ENCODE assay signal across 8 cellular contexts in the genomic region with DNA sequence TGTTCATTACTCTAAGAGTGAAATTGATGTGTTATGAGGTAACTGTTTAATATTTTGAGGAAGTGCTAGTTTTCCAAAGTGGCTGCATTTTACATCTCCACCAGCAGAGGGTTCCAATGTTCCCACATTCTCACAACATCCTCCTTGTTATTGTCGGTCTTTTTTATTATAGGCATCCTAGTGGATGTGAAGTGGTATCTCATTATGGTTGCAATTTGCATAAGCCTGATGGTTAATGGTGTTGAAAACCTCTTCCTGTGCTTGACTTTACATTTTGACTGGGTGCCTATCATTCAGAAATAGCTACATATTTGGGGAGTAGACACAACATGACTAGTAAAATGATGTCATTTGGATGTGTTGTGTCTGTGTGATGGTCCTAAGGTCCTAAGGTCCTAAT.
DNase-seq lines count a peak whose midpoint lies in the region; ATAC-seq and TF ChIP-seq lines count a peak whose summit lies in the region.

No MANE protein-coding gene starts in this region.

- DNase-seq in AG09319 (ENCODE audit: extremely low read depth, low read depth) (no peak), NCI-H1417 (lab: John Stamatoyannopoulos, UW) (peak; percentile 28 to 60 (median 33)), WTC11 (ENCODE audit: low spot score) (peak; percentile 19), left kidney (ENCODE audit: low read depth, low spot score) (peak; percentile 37)
- DNase-seq in activated naive CD4-positive, alpha-beta T cell treated with anti-CD3 and anti-CD28 coated beads, Interleukin-2, amount 50 U/mL, for 16 hours = no peak

- CTCF ChIA-PET in WTC11 (lab: Charles Lee) = interaction anchor here (0.7 to 1.5 kb wide), 4 partner anchors 34 to 569 kb away, joined by 3 to 4 read pairs (median 3); no protein-coding TSS in a partner anchor

- H3K36me3 Mint-ChIP-seq in WTC11 = no peaks in the 10 kb centered on the region

- H3K4me3 Mint-ChIP-seq in WTC11 = no peak overlapping the region

- H3K9me3 Mint-ChIP-seq in WTC11 = peaks cover 4% of the 10 kb centered on the region; the same call in 1 of the 2 replicates

- H3K27ac Mint-ChIP-seq in WTC11 = no peak overlapping the region

- peak; percentile 65 for TF ChIP-seq CTCF in AG09319 (IDR thresholded peaks at IDR 0.05; ENCODE audit: low read depth, low read length)
- peak; percentile 56 for TF ChIP-seq CTCF in WTC11 (IDR thresholded peaks at IDR 0.05)

- no peaks in the 10 kb centered on the region for H3K27me3 Mint-ChIP-seq in WTC11 (ENCODE audit: low read depth)

- ATAC-seq in GM18499 (IDR thresholded peaks at IDR 0.05; ENCODE audit: insufficient read depth, unreplicated experiment) (peak; percentile 85), HG02840 (IDR thresholded peaks at IDR 0.05; ENCODE audit: low FRiP score, unreplicated experiment) (peak; percentile 71), WTC11 (peak; percentile 72), HG03108 (IDR thresholded peaks at IDR 0.05; ENCODE audit: unreplicated experiment) (no peak)

- POLR2A ChIA-PET in WTC11 (lab: Charles Lee) = no interaction called here

- H3K4me1 Mint-ChIP-seq in WTC11 = peaks cover 12% of the 10 kb centered on the region

TF ChIP-seq in WTC11, 78 proteins besides CTCF, POLR2A, EP300 and RAD21 (continues in another document):
- TF ChIP-seq, protein P1, sequence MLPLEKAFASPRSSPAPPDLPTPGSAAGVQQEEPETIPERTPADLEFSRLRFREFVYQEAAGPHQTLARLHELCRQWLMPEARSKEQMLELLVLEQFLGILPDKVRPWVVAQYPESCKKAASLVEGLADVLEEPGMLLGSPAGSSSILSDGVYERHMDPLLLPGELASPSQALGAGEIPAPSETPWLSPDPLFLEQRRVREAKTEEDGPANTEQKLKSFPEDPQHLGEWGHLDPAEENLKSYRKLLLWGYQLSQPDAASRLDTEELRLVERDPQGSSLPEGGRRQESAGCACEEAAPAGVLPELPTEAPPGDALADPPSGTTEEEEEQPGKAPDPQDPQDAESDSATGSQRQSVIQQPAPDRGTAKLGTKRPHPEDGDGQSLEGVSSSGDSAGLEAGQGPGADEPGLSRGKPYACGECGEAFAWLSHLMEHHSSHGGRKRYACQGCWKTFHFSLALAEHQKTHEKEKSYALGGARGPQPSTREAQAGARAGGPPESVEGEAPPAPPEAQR (CRISPR knock-in tag; IDR thresholded peaks at IDR 0.05) = no peak
- TF ChIP-seq, protein P2, sequence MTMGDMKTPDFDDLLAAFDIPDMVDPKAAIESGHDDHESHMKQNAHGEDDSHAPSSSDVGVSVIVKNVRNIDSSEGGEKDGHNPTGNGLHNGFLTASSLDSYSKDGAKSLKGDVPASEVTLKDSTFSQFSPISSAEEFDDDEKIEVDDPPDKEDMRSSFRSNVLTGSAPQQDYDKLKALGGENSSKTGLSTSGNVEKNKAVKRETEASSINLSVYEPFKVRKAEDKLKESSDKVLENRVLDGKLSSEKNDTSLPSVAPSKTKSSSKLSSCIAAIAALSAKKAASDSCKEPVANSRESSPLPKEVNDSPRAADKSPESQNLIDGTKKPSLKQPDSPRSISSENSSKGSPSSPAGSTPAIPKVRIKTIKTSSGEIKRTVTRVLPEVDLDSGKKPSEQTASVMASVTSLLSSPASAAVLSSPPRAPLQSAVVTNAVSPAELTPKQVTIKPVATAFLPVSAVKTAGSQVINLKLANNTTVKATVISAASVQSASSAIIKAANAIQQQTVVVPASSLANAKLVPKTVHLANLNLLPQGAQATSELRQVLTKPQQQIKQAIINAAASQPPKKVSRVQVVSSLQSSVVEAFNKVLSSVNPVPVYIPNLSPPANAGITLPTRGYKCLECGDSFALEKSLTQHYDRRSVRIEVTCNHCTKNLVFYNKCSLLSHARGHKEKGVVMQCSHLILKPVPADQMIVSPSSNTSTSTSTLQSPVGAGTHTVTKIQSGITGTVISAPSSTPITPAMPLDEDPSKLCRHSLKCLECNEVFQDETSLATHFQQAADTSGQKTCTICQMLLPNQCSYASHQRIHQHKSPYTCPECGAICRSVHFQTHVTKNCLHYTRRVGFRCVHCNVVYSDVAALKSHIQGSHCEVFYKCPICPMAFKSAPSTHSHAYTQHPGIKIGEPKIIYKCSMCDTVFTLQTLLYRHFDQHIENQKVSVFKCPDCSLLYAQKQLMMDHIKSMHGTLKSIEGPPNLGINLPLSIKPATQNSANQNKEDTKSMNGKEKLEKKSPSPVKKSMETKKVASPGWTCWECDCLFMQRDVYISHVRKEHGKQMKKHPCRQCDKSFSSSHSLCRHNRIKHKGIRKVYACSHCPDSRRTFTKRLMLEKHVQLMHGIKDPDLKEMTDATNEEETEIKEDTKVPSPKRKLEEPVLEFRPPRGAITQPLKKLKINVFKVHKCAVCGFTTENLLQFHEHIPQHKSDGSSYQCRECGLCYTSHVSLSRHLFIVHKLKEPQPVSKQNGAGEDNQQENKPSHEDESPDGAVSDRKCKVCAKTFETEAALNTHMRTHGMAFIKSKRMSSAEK (CRISPR knock-in tag; IDR thresholded peaks at IDR 0.05; ENCODE audit: borderline replicate concordance) = no peak
- no peak for TF ChIP-seq NFE2L1 (CRISPR knock-in tag; IDR thresholded peaks at IDR 0.05)
- TF ChIP-seq ZNF423 (CRISPR knock-in tag; IDR thresholded peaks at IDR 0.05) = no peak
- no peak for TF ChIP-seq TP53 (CRISPR knock-in tag; IDR thresholded peaks at IDR 0.05)
- TF ChIP-seq, protein P3, sequence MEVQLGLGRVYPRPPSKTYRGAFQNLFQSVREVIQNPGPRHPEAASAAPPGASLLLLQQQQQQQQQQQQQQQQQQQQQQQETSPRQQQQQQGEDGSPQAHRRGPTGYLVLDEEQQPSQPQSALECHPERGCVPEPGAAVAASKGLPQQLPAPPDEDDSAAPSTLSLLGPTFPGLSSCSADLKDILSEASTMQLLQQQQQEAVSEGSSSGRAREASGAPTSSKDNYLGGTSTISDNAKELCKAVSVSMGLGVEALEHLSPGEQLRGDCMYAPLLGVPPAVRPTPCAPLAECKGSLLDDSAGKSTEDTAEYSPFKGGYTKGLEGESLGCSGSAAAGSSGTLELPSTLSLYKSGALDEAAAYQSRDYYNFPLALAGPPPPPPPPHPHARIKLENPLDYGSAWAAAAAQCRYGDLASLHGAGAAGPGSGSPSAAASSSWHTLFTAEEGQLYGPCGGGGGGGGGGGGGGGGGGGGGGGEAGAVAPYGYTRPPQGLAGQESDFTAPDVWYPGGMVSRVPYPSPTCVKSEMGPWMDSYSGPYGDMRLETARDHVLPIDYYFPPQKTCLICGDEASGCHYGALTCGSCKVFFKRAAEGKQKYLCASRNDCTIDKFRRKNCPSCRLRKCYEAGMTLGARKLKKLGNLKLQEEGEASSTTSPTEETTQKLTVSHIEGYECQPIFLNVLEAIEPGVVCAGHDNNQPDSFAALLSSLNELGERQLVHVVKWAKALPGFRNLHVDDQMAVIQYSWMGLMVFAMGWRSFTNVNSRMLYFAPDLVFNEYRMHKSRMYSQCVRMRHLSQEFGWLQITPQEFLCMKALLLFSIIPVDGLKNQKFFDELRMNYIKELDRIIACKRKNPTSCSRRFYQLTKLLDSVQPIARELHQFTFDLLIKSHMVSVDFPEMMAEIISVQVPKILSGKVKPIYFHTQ (CRISPR knock-in tag; IDR thresholded peaks at IDR 0.05) = no peak
- TF ChIP-seq, protein P4, sequence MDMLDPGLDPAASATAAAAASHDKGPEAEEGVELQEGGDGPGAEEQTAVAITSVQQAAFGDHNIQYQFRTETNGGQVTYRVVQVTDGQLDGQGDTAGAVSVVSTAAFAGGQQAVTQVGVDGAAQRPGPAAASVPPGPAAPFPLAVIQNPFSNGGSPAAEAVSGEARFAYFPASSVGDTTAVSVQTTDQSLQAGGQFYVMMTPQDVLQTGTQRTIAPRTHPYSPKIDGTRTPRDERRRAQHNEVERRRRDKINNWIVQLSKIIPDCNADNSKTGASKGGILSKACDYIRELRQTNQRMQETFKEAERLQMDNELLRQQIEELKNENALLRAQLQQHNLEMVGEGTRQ (CRISPR knock-in tag; IDR thresholded peaks at IDR 0.05) = no peak
- no peak for TF ChIP-seq ZBTB21 (CRISPR knock-in tag; IDR thresholded peaks at IDR 0.05; ENCODE audit: borderline replicate concordance)
- TF ChIP-seq, protein P5, sequence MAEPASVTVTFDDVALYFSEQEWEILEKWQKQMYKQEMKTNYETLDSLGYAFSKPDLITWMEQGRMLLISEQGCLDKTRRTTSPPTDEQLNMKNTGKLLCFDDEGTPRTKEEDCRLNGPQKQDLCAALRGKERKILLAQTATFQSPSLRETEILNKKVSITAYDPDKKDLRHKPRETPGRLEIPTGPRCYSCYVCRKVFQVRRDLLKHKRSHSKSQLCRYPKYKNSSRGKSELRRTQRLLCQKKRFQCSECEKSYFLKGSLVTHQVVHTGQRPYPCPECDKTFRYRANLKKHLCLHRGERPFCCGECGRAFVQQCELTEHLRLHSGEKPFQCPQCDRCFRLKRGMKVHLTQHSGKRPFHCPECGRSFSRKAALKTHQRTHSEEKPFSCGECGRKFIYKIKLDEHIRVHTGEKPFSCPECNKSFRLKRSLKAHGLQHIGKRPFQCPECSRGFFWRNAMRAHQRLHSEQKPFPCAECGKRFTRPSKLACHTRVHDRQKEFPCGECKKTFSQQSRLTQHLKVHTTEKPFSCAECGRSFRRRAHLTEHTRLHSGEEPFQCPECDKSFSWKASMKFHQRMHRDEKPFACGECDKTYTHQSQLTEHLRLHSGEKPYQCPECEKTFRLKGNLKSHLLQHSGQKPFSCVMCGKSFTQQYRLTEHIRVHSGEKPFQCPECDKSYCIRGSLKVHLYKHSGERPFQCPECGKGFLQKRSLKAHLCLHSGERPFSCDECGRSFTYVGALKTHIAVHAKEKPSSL (CRISPR knock-in tag; conservative IDR thresholded peaks at IDR 0.05) = no peak
- no peak for TF ChIP-seq OVOL2 (CRISPR knock-in tag; IDR thresholded peaks at IDR 0.05; ENCODE audit: borderline replicate concordance)
- no peak for TF ChIP-seq SP1 (CRISPR knock-in tag; conservative IDR thresholded peaks at IDR 0.05)
- TF ChIP-seq ZNF219 (CRISPR knock-in tag; IDR thresholded peaks at IDR 0.05; ENCODE audit: borderline replicate concordance) = no peak

Comparison
In these comparisons a context has a peak if more than half of its experiments do, and no peak if none do; other contexts are left out.
1. DNase-seq: peak in NCI-H1417 (3 of 3), WTC11 (single experiment) and left kidney (single experiment); none in AG09319 (single experiment) and activated naive CD4-positive, alpha-beta T cell treated with anti-CD3 and anti-CD28 coated beads, Interleukin-2, amount 50 U/mL, for 16 hours (single experiment).